ENCODE assay signal across 16 cellular contexts in the genomic region with DNA sequence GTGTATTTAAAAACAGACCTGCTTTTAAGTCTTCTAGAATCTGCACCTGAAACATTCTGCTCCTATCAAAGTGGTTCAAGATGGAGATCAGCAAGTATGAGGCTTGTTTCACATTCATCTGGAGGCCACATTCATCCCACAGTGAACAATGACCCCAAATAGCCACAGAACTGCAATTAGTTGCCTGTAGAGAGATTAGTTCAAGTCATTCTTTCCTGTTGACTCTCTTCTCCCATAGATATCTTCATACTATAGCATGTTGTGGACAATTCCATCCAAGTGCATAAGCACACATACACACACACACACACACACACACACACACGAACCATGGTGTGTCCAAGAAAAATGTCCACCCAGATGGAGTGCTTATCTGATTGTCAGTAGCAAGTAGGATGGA.
DNase-seq lines count a peak whose midpoint lies in the region; TF ChIP-seq lines count a peak whose summit lies in the region.
"Had no signal": no experiment of that assay in that cellular context is flagged by ENCODE, and none has a peak within 500 bp of the region (broad histone marks: within the 10 kb centered on the region; RNA-seq: fewer than 3 reads in every experiment).

No MANE protein-coding gene starts in this region.

- no TSS peak for BruUV-seq in Caco-2 (replicated peaks; lab: Mats Ljungman, UMichigan)

- H3K9me3 ChIP-seq in skeletal muscle tissue (ENCODE audit: control insufficient read depth in 3 of 3, low read length in 3 of 3) (peaks cover 0 to 7% (median 3%) of the 10 kb centered on the region in 3 donors), Caco-2 (no peaks in the 10 kb centered on the region)

- H3K4me3 ChIP-seq in HFF-Myc (replicated peaks; ENCODE audit: low read depth, low read length) (no peak overlapping the region), skeletal muscle tissue (ENCODE audit: low read length in 3 of 3) (peak overlapping the region in 2 of 3 donors; percentile 45 to 60), Caco-2 (ENCODE audit: low read depth, low read length) (no peak overlapping the region)

- H3K9ac ChIP-seq in skeletal muscle tissue (ENCODE audit: low read depth in 1 of 3, low read length in 3 of 3), result peak overlapping the region in 1 of 3 donors; percentile 58

- intact Hi-C loops in Caco-2 (cut with micrococcal nuclease; ENCODE audit: unreplicated experiment), result no loop called here

- no peak overlapping the region for H3K27ac Mint-ChIP-seq in Caco-2 (ENCODE audit: unreplicated experiment)
- H3K27ac Mint-ChIP-seq: B cell; CD4-positive, alpha-beta T cell; H9 had no signal

- CTCF ChIA-PET in Caco-2 (lab: Charles Lee), result no interaction called here

- H3K36me3 ChIP-seq in skeletal muscle tissue (ENCODE audit: control insufficient read depth in 3 of 3, insufficient read depth in 3 of 3, low read length in 3 of 3), result no peaks in the 10 kb centered on the region
- H3K36me3 ChIP-seq in Caco-2 (ENCODE audit: control insufficient read depth, insufficient read depth, low read length), result no peaks in the 10 kb centered on the region

- peaks cover 8 to 17% (median 12%) of the 10 kb centered on the region in 3 donors for H3K4me1 ChIP-seq in skeletal muscle tissue (ENCODE audit: control insufficient read depth in 3 of 3, insufficient read depth in 3 of 3, low read length in 3 of 3)
- peaks cover 16% of the 10 kb centered on the region for H3K4me1 ChIP-seq in Caco-2

- peaks cover 6% of the 10 kb centered on the region for H3K36me3 Mint-ChIP-seq in Caco-2 (ENCODE audit: insufficient read depth, unreplicated experiment)

- H3K9me3 Mint-ChIP-seq in Caco-2 (ENCODE audit: unreplicated experiment), result peaks cover 10% of the 10 kb centered on the region

- peak overlapping the region; percentile 21 for H3K27ac ChIP-seq in skeletal muscle tissue (ENCODE audit: low read depth, low read length)
- H3K27ac ChIP-seq: HL-60 had no signal

- TF ChIP-seq CTCF in HFF-Myc (IDR thresholded peaks at IDR 0.05; ENCODE audit: low read depth, low read length, missing control alignments) (no peak), Caco-2 (IDR thresholded peaks at IDR 0.05; ENCODE audit: insufficient read depth in 1 of 2, low read depth in 1 of 2, low read length in 1 of 2, severe bottlenecking in 1 of 2, unreplicated experiment in 1 of 2) (no peak)

- DNase-seq in HFF-Myc (ENCODE audit: extremely low read depth, low read depth), result peak; percentile 69
- DNase-seq in RPMI7951 (ENCODE audit: low read depth), result peak; percentile 7
- DNase-seq in fibroblast of peridontal ligament (ENCODE audit: extremely low read depth), result peak; percentile 28
- DNase-seq in NCI-H1436 treated with DMSO at 0.1 percent for 48 hours (lab: John Stamatoyannopoulos, UW), result no peak
- no peak for DNase-seq in NCI-H2227 treated with DMSO at 0.1 percent for 48 hours (lab: John Stamatoyannopoulos, UW)
- no peak for DNase-seq in Caco-2
- DNase-seq: ACHN; C1 segment of cervical spinal cord; CD4-positive, alpha-beta T cell; DMS79; GDM1; GOT3; H9 had no signal

- peaks cover 14% of the 10 kb centered on the region for H3K4me1 Mint-ChIP-seq in Caco-2 (ENCODE audit: low read depth, unreplicated experiment)
- H3K4me1 Mint-ChIP-seq: B cell had no signal

- H3K4me3 Mint-ChIP-seq in Caco-2 (ENCODE audit: unreplicated experiment), result no peak overlapping the region
- H3K4me3 Mint-ChIP-seq: B cell; CD4-positive, alpha-beta T cell; H9 had no signal

- no peaks in the 10 kb centered on the region for H3K27me3 Mint-ChIP-seq in Caco-2 (ENCODE audit: insufficient read depth, unreplicated experiment)
- H3K27me3 Mint-ChIP-seq: B cell had no signal

- H3K27me3 ChIP-seq in skeletal muscle tissue (ENCODE audit: control insufficient read depth in 3 of 3, insufficient read depth in 3 of 3, low read length in 3 of 3) (no peaks in the 10 kb centered on the region), Caco-2 (replicated peaks; ENCODE audit: control insufficient read depth, insufficient read depth, low read length) (no peaks in the 10 kb centered on the region)

- POLR2A ChIA-PET in Caco-2 (lab: Charles Lee), result no interaction called here

Comparison
In these comparisons a context has a peak if more than half of its experiments do, and no peak if none do; other contexts are left out.
1. DNase-seq: peak in HFF-Myc (single experiment), RPMI7951 (single experiment) and fibroblast of peridontal ligament (single experiment); none in NCI-H1436 treated with DMSO at 0.1 percent for 48 hours (single experiment), NCI-H2227 treated with DMSO at 0.1 percent for 48 hours (single experiment) and Caco-2 (0 of 2).
2. H3K4me3 ChIP-seq: peak in skeletal muscle tissue (2 of 3); none in HFF-Myc (single experiment) and Caco-2 (single experiment).